Comparison of ENCODE assay signal across 19 cellular contexts in genomic region chr18:46158498-46158897, GRCh38. TPM values are rescaled to one million over a fixed set of nuclear protein-coding genes. Genes with fewer than 3 reads are reported as not detected.
DNase-seq lines count a peak whose midpoint lies in the region; ATAC-seq and TF ChIP-seq lines count a peak whose summit lies in the region.
"Had no signal": no experiment of that assay in that cellular context is flagged by ENCODE, and none has a peak within 500 bp of the region (broad histone marks: within the 10 kb centered on the region; RNA-seq: fewer than 3 reads in every experiment).

No MANE protein-coding gene starts in this region.

- no peaks in the 10 kb centered on the region for H3K36me3 Mint-ChIP-seq in CD8-positive, alpha-beta memory T cell
- peaks cover 0 to 4% (median 0%) of the 10 kb centered on the region in 3 experiments; a peak in 2 of 7 replicates for H3K36me3 Mint-ChIP-seq in H9 (ENCODE audit: insufficient read depth in 1 of 3, low read depth in 3 of 3)
- peaks cover 40% of the 10 kb centered on the region for H3K36me3 Mint-ChIP-seq in activated CD8-positive, alpha-beta T cell treated with anti-CD3 and anti-CD28 coated beads, Interleukin-2, amount 10 ng/mL, durations not matched to agents 7 days and 5 days (ENCODE audit: low read depth)

- no peak overlapping the region for H2AFZ ChIP-seq in H9 (ENCODE audit: low read length)

- no peak overlapping the region for H2BK120ac ChIP-seq in H9 (ENCODE audit: low read depth, low read length, poor library complexity, severe bottlenecking)

- H3K56ac ChIP-seq in H9 (ENCODE audit: insufficient read length, low read depth, low read length), result no peak overlapping the region

- H3K27me3 Mint-ChIP-seq in CD8-positive, alpha-beta memory T cell, result no peaks in the 10 kb centered on the region
- no peaks in the 10 kb centered on the region for H3K27me3 Mint-ChIP-seq in H9 (ENCODE audit: low read depth)
- H3K27me3 Mint-ChIP-seq in activated CD8-positive, alpha-beta T cell treated with anti-CD3 and anti-CD28 coated beads, Interleukin-2, amount 10 ng/mL, durations not matched to agents 7 days and 5 days (ENCODE audit: low read depth), result no peaks in the 10 kb centered on the region
- H3K27me3 Mint-ChIP-seq: activated naive CD8-positive, alpha-beta T cell treated with anti-CD3 and anti-CD28 coated beads, Interleukin-2, amount 10 ng/mL, durations not matched to agents 7 days and 5 days; central memory CD8-positive, alpha-beta T cell had no signal

- no peak overlapping the region for H2BK20ac ChIP-seq in H9 (ENCODE audit: low read depth, low read length, poor library complexity, severe bottlenecking)

- no peak for TF ChIP-seq CTCF in H9 (conservative IDR thresholded peaks at IDR 0.05)

- CTCF ChIA-PET in CD8-positive, alpha-beta memory T cell (lab: Charles Lee), result interaction anchor here (1.1 to 4.1 kb wide), 5 partner anchors 10 to 492 kb away, joined by 3 to 41 read pairs (median 5); a partner anchor contains a TSS
- CTCF ChIA-PET in activated CD8-positive, alpha-beta T cell treated with anti-CD3 and anti-CD28 coated beads, Interleukin-2, amount 10 ng/mL, durations not matched to agents 7 days and 5 days (lab: Charles Lee), result interaction anchor here (1.0 to 15.4 kb wide), 7 partner anchors 10 to 500 kb away, joined by 3 to 219 read pairs (median 4); a partner anchor contains a TSS

- H3K27ac ChIP-seq in CD8-positive, alpha-beta memory T cell (ENCODE audit: low read depth, low read length), result no peak overlapping the region
- no peak overlapping the region for H3K27ac ChIP-seq in H9 (ENCODE audit: insufficient read length, low read depth, low read length)
- H3K27ac ChIP-seq: ovary had no signal

- H3K4ac ChIP-seq in H9 (ENCODE audit: low read depth, low read length), result no peak overlapping the region

- H3K23ac ChIP-seq in H9 (ENCODE audit: insufficient read length, low read depth, low read length), result no peak overlapping the region

- H3K4me3 ChIP-seq in CD8-positive, alpha-beta memory T cell (ENCODE audit: low read length), result no peak overlapping the region
- H3K4me3 ChIP-seq: ovary had no signal

- no peaks in the 10 kb centered on the region for H4K20me1 ChIP-seq in H9 (ENCODE audit: control insufficient read depth, insufficient read depth, insufficient read length)

- no peak overlapping the region for H4K8ac ChIP-seq in H9 (replicated peaks; ENCODE audit: insufficient read length, low read depth, low read length)

- no peak overlapping the region for H4K91ac ChIP-seq in H9 (ENCODE audit: insufficient read length, low read depth, low read length)

- no peaks in the 10 kb centered on the region for H3K79me2 ChIP-seq in H9 (ENCODE audit: insufficient read depth, low read length)

- no peak overlapping the region for H4K5ac ChIP-seq in H9 (ENCODE audit: insufficient read length, low read depth, low read length)

- H2BK5ac ChIP-seq in H9 (ENCODE audit: insufficient read length, low read length), result no peak overlapping the region

- H3K4me1 ChIP-seq in CD8-positive, alpha-beta memory T cell (ENCODE audit: insufficient read depth, low read length), result peaks cover 66% of the 10 kb centered on the region
- H3K4me1 ChIP-seq in H9 (ENCODE audit: insufficient read depth, low read length), result no peaks in the 10 kb centered on the region

- no peaks in the 10 kb centered on the region for H3K79me1 ChIP-seq in H9 (ENCODE audit: insufficient read depth, low read depth, low read length, poor library complexity, severe bottlenecking)

- peak overlapping the region in 5 of 8 donors; percentile 16 to 88 (median 33) for H3K27ac Mint-ChIP-seq in CD8-positive, alpha-beta memory T cell
- H3K27ac Mint-ChIP-seq in H9, result peak overlapping the region in 2 of 3 experiments; percentile 17 to 92; a peak in 2 of 7 replicates
- H3K27ac Mint-ChIP-seq in activated CD8-positive, alpha-beta T cell treated with anti-CD3 and anti-CD28 coated beads, Interleukin-2, amount 10 ng/mL, durations not matched to agents 7 days and 5 days, result peak overlapping the region; percentile 98
- H3K27ac Mint-ChIP-seq: activated CD8-positive, alpha-beta memory T cell treated with anti-CD3 and anti-CD28 coated beads, Interleukin-2, amount 10 ng/mL, durations not matched to agents 7 days and 5 days had no signal

- no peak overlapping the region for H2BK15ac ChIP-seq in H9 (ENCODE audit: low read depth, low read length)

- H3K9me3 ChIP-seq in CD8-positive, alpha-beta memory T cell (ENCODE audit: low read length), result no peaks in the 10 kb centered on the region
- no peaks in the 10 kb centered on the region for H3K9me3 ChIP-seq in H9 (ENCODE audit: control insufficient read depth, low read depth, low read length)
- H3K9me3 ChIP-seq: ovary had no signal

- no peaks in the 10 kb centered on the region for H3K23me2 ChIP-seq in H9 (ENCODE audit: insufficient read length, low read depth, low read length, poor library complexity, severe bottlenecking)

- H2AK5ac ChIP-seq in H9 (ENCODE audit: insufficient read length, low read length), result no peak overlapping the region

- no peak overlapping the region for H3K9ac ChIP-seq in H9 (ENCODE audit: extremely low read depth, insufficient read length, low read length)

- no peak for DNase-seq in CD8-positive, alpha-beta memory T cell
- no peak for DNase-seq in H9
- DNase-seq in activated CD8-positive, alpha-beta T cell treated with anti-CD3 and anti-CD28 coated beads, Interleukin-2, amount 10 ng/mL, durations not matched to agents 7 days and 5 days, result no peak
- peak; percentile 96 for DNase-seq in islet precursor cell
- no peak for DNase-seq in NCI-H1436 (lab: John Stamatoyannopoulos, UW)
- DNase-seq: activated CD8-positive, alpha-beta memory T cell treated with anti-CD3 and anti-CD28 coated beads, Interleukin-2, amount 10 ng/mL, durations not matched to agents 7 days and 5 days; activated naive CD8-positive, alpha-beta T cell treated with anti-CD3 and anti-CD28 coated beads, Interleukin-2, amount 10 ng/mL, durations not matched to agents 7 days and 5 days; DMS53; kidney; NCI-H1694; NCI-H524 treated with DMSO at 0.1 percent for 48 hours; OCI-M1; ovary; small intestine; stimulated activated naive CD4-positive, alpha-beta T cell treated with Interleukin-2 at 50 U/mL for 16 hours; SW 1271 had no signal

- no peaks in the 10 kb centered on the region for H3K9me3 Mint-ChIP-seq in CD8-positive, alpha-beta memory T cell
- no peaks in the 10 kb centered on the region for H3K9me3 Mint-ChIP-seq in H9
- peaks cover 9% of the 10 kb centered on the region for H3K9me3 Mint-ChIP-seq in activated CD8-positive, alpha-beta T cell treated with anti-CD3 and anti-CD28 coated beads, Interleukin-2, amount 10 ng/mL, durations not matched to agents 7 days and 5 days (ENCODE audit: insufficient read depth)
- H3K9me3 Mint-ChIP-seq: central memory CD8-positive, alpha-beta T cell had no signal

- no peak for ATAC-seq in activated CD8-positive, alpha-beta T cell treated with anti-CD3 and anti-CD28 coated beads, Interleukin-2, amount 10 ng/mL, durations not matched to agents 7 days and 5 days
- ATAC-seq in GM21737 (IDR thresholded peaks at IDR 0.05; ENCODE audit: unreplicated experiment) (no peak), GM18867 (IDR thresholded peaks at IDR 0.05; ENCODE audit: unreplicated experiment) (no peak)
- ATAC-seq: activated CD8-positive, alpha-beta memory T cell treated with anti-CD3 and anti-CD28 coated beads, Interleukin-2, amount 10 ng/mL, durations not matched to agents 7 days and 5 days had no signal

- H2BK12ac ChIP-seq in H9 (ENCODE audit: insufficient read length, low read depth, low read length), result no peak overlapping the region

- no peaks in the 10 kb centered on the region for H3K27me3 ChIP-seq in CD8-positive, alpha-beta memory T cell (ENCODE audit: insufficient read depth, low read length, poor library complexity, severe bottlenecking)
- no peaks in the 10 kb centered on the region for H3K27me3 ChIP-seq in H9 (ENCODE audit: insufficient read depth, low read length)
- H3K27me3 ChIP-seq: ovary had no signal

- WGBS in H9 (ENCODE audit: extremely low coverage, insufficient read length, low lambda C conversion rate), result no CpG with 5 or more reads among the region's 3 CpGs

- H3T11ph ChIP-seq in H9 (ENCODE audit: low read length), result no peak overlapping the region

- H3K36me3 ChIP-seq in CD8-positive, alpha-beta memory T cell (ENCODE audit: insufficient read depth, low read length), result no peaks in the 10 kb centered on the region
- H3K36me3 ChIP-seq: ovary had no signal

- POLR2A ChIA-PET in CD8-positive, alpha-beta memory T cell (lab: Charles Lee), result no interaction called here
- POLR2A ChIA-PET in activated CD8-positive, alpha-beta T cell treated with anti-CD3 and anti-CD28 coated beads, Interleukin-2, amount 10 ng/mL, durations not matched to agents 7 days and 5 days (lab: Charles Lee), result interaction anchor here (1.3 to 2.0 kb wide), 2 partner anchors 11 to 15 kb away, joined by 4 to 19 read pairs; a partner anchor contains a TSS

- H3K18ac ChIP-seq in H9 (ENCODE audit: insufficient read length, low read depth, low read length), result no peak overlapping the region

- no peak overlapping the region for H3K4me3 Mint-ChIP-seq in CD8-positive, alpha-beta memory T cell
- no peak overlapping the region for H3K4me3 Mint-ChIP-seq in H9
- no peak overlapping the region for H3K4me3 Mint-ChIP-seq in activated CD8-positive, alpha-beta T cell treated with anti-CD3 and anti-CD28 coated beads, Interleukin-2, amount 10 ng/mL, durations not matched to agents 7 days and 5 days
- H3K4me3 Mint-ChIP-seq: activated CD8-positive, alpha-beta memory T cell treated with anti-CD3 and anti-CD28 coated beads, Interleukin-2, amount 10 ng/mL, durations not matched to agents 7 days and 5 days; activated naive CD8-positive, alpha-beta T cell treated with anti-CD3 and anti-CD28 coated beads, Interleukin-2, amount 10 ng/mL, durations not matched to agents 7 days and 5 days; central memory CD8-positive, alpha-beta T cell had no signal

- H3K4me2 ChIP-seq in H9 (ENCODE audit: insufficient read depth, insufficient read length, low read length), result no peak overlapping the region

- H3K4me1 Mint-ChIP-seq in CD8-positive, alpha-beta memory T cell, result peaks cover 53 to 76% (median 66%) of the 10 kb centered on the region in 3 donors
- peaks cover 13% of the 10 kb centered on the region in 2 experiments for H3K4me1 Mint-ChIP-seq in H9
- peaks cover 87% of the 10 kb centered on the region for H3K4me1 Mint-ChIP-seq in activated CD8-positive, alpha-beta T cell treated with anti-CD3 and anti-CD28 coated beads, Interleukin-2, amount 10 ng/mL, durations not matched to agents 7 days and 5 days (ENCODE audit: low read depth)

- H3K14ac ChIP-seq in H9 (ENCODE audit: insufficient read depth, low read length), result no peak overlapping the region

RNA-seq across cellular contexts. Expression of gene HAUS1, which starts 54.3 kb away (rescaled TPM):
- total RNA-seq in CD8-positive, alpha-beta memory T cell, result 10 to 100 TPM; 52.5 to 53.3 TPM
- 43.2 TPM for polyA plus RNA-seq in CD8-positive, alpha-beta memory T cell
- total RNA-seq in H9 (2021), result 81.8 and 87.0 TPM in 2 replicates
- 10 to 100 TPM; 63.7 to 65.9 TPM for total RNA-seq in activated CD8-positive, alpha-beta T cell treated with anti-CD3 and anti-CD28 coated beads, Interleukin-2, amount 10 ng/mL, durations not matched to agents 7 days and 5 days

Comparison
In these comparisons a context has a peak if more than half of its experiments do, and no peak if none do; other contexts are left out.
1. H3K27ac Mint-ChIP-seq: peak in every context shown above with its lines; median percentile 98 in activated CD8-positive, alpha-beta T cell treated with anti-CD3 and anti-CD28 coated beads, Interleukin-2, amount 10 ng/mL, durations not matched to agents 7 days and 5 days; 54 in H9; 33 in CD8-positive, alpha-beta memory T cell.